3 cellular contexts compared by ENCODE assay signal in the genomic region with DNA sequence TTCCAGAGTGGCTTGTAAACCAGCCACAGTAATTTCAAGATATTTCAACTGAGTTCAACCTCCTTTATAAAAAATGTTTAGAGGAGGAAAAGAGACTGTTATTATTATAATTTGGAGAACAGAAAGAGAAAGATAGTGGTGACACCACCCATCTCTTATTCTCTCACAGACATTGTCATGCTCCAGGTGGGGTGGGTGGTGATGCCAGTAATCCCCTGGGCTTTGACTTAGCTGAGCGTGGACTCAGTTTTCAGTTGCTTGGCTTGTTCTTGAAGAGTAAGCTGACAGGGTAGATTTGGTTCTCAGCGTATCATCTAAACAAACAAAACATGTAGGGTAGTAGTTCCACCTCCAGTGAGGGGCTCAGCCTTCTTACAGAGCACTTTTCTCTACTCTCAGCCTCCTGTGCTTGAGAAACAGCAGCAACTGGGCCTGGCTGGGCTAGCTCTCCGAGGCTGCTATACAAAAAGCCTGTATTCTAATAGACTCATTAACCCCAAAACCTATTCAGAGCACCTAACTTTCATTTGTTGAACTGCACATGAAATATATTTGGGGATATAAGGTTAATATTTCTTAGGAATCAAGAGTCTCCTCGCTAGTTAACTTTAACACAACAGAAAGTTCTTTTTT. TPM values are rescaled to one million over a fixed set of nuclear protein-coding genes. Genes with fewer than 3 reads are reported as not detected.
"Had no signal": no experiment of that assay in that cellular context is flagged by ENCODE, and none has a peak within 500 bp of the region (broad histone marks: within the 10 kb centered on the region; RNA-seq: fewer than 3 reads in every experiment).

No MANE protein-coding gene starts in this region.

RNA-seq across cellular contexts. Expression of a gene that starts 43.1 kb away (rescaled TPM):
- total RNA-seq: endothelial cell of umbilical vein, ureter, vagina had no signal
